In genomic region chr16:5176505-5176904, GRCh38 we compare ENCODE assay signal across 20 cellular contexts.
DNase-seq lines count a peak whose midpoint lies in the region; ATAC-seq, FAIRE-seq and TF ChIP-seq lines count a peak whose summit lies in the region.
"Had no signal": no experiment of that assay in that cellular context is flagged by ENCODE, and none has a peak within 500 bp of the region (broad histone marks: within the 10 kb centered on the region; RNA-seq: fewer than 3 reads in every experiment).

No MANE protein-coding gene starts in this region.

- no peak for TF ChIP-seq RAD21 in HepG2 (CRISPR knock-in tag; IDR thresholded peaks at IDR 0.05)

- in situ Hi-C loops in HepG2 (cut with HindIII; ENCODE audit: extremely low pct_ligation_motif_present, low pct_unique_long_range_greater_than_20kb), result no loop called here

- POLR2A ChIA-PET in HepG2 (lab: Yijun Ruan, JAX), result no interaction called here

- H3K9me3 ChIP-seq in HepG2 (ENCODE audit: low read length), result peaks cover 14% of the 10 kb centered on the region; the same call in 1 of the 2 replicates
- H3K9me3 ChIP-seq in right lobe of liver, result no peaks in the 10 kb centered on the region
- H3K9me3 ChIP-seq: SJCRH30 had no signal

- WGBS in HepG2 (ENCODE audit: low lambda C conversion rate), result 2% methylated on average over 4 of the region's 4 CpGs
- 6% methylated on average over 2 of the region's 4 CpGs for WGBS in right lobe of liver (ENCODE audit: insufficient coverage, low coverage, low lambda C conversion rate, missing lambda C conversion rate)

- CTCF ChIA-PET in HepG2 (lab: Yijun Ruan, JAX; ENCODE audit: low intra/inter-chr PET ratio, low total read pairs), result no interaction called here

- intact Hi-C loops in HepG2 (cut with micrococcal nuclease; ENCODE audit: unreplicated experiment), result no loop called here
- intact Hi-C loops in right lobe of liver (cut with DNase I), result no loop called here
- intact Hi-C loops in dorsolateral prefrontal cortex (cut with DNase I), result no loop called here

- H3K4me2 ChIP-seq in HepG2 (ENCODE audit: low read depth, low read length), result no peak overlapping the region
- H3K4me2 ChIP-seq: PC-9 had no signal

- no peaks in the 10 kb centered on the region for H3K27me3 ChIP-seq in HepG2 (ENCODE audit: control insufficient read depth in 1 of 2, insufficient read depth in 2 of 2, low read length in 2 of 2)
- H3K27me3 ChIP-seq in right lobe of liver, result no peaks in the 10 kb centered on the region
- peaks cover 0 to 3% (median 0%) of the 10 kb centered on the region in 45 donors for H3K27me3 ChIP-seq in dorsolateral prefrontal cortex
- H3K27me3 ChIP-seq: SJCRH30 had no signal

- TF ChIP-seq POLR2A in HepG2 (IDR thresholded peaks at IDR 0.05; ENCODE audit: insufficient read depth in 1 of 2, low read depth in 2 of 2, low read length in 2 of 2), result no peak
- TF ChIP-seq POLR2A in right lobe of liver (IDR thresholded peaks at IDR 0.05), result no peak

- no peak for TF ChIP-seq CTCF in HepG2 (CRISPR knock-in tag; IDR thresholded peaks at IDR 0.05)
- no peak for TF ChIP-seq CTCF in right lobe of liver (IDR thresholded peaks at IDR 0.05)
- no peak for TF ChIP-seq CTCF in dorsolateral prefrontal cortex (IDR thresholded peaks at IDR 0.05 in 54 of 56, conservative IDR thresholded peaks at IDR 0.05 in 2 of 56; ENCODE audit: low read depth in 1 of 56, partially characterized antibody in 56 of 56)

- H3K4me1 ChIP-seq in HepG2 (ENCODE audit: insufficient read depth, low read length) (no peaks in the 10 kb centered on the region), right lobe of liver (no peaks in the 10 kb centered on the region)
- H3K4me1 ChIP-seq: SJCRH30 had no signal

- H3K9ac ChIP-seq in HepG2 (ENCODE audit: insufficient read depth, low read depth, low read length), result no peak overlapping the region
- H3K9ac ChIP-seq: GM23248 had no signal

- no peaks in the 10 kb centered on the region for H3K36me3 ChIP-seq in HepG2 (replicated peaks in 1 of 2; ENCODE audit: control insufficient read depth in 1 of 2, insufficient read depth in 2 of 2, low read length in 2 of 2)
- no peaks in the 10 kb centered on the region for H3K36me3 ChIP-seq in right lobe of liver
- H3K36me3 ChIP-seq: MG63, SJCRH30 had no signal

- H4K20me1 ChIP-seq in HepG2 (ENCODE audit: insufficient read depth, low read length), result no peaks in the 10 kb centered on the region

- FAIRE-seq in HepG2 (lab: Jason Lieb, UNC) (no peak), urothelium cell line (lab: Jason Lieb, UNC) (no peak)
- FAIRE-seq: GM19239 had no signal

- no TSS peak for BruUV-seq in HepG2 (replicated peaks; lab: Mats Ljungman, UMichigan)

- no peak overlapping the region for H3K27ac ChIP-seq in HepG2 (ENCODE audit: extremely low read length, insufficient read depth, low read length)
- no peak overlapping the region for H3K27ac ChIP-seq in right lobe of liver
- no peak overlapping the region for H3K27ac ChIP-seq in dorsolateral prefrontal cortex
- H3K27ac ChIP-seq: GM23248, PC-9, SJCRH30 had no signal

- no peak for DNase-seq in HepG2 (ENCODE audit: low spot score)
- DNase-seq in right lobe of liver, result no peak
- DNase-seq in RPMI8226, result peak; percentile 31
- DNase-seq in iPS-NIHi7 (ENCODE audit: extremely low spot score), result peak; percentile 61
- DNase-seq in urothelium cell line (ENCODE audit: low spot score), result peak; percentile 32
- no peak for DNase-seq in occipital lobe (lab: John Stamatoyannopoulos, UW)
- no peak for DNase-seq in dorsolateral prefrontal cortex
- DNase-seq: CD4-positive, alpha-beta T cell; GM23248; Kasumi-1; MG63; NCI-H1092 treated with DMSO at 0.1 percent for 48 hours; NCI-H146; NCI-H2029 treated with DMSO at 0.1 percent for 48 hours; NCI-H2171; NCI-H526; PC-9 had no signal

- peak; percentile 40; the same call in 1 of the 3 replicates for ATAC-seq in HepG2
- no peak for ATAC-seq in right lobe of liver
- no peak for ATAC-seq in GM18498 (IDR thresholded peaks at IDR 0.05; ENCODE audit: unreplicated experiment)

- no peak overlapping the region for H2AFZ ChIP-seq in HepG2 (ENCODE audit: low read length)
- H2AFZ ChIP-seq: GM23248, PC-9 had no signal

- H3K4me3 ChIP-seq in HepG2 (replicated peaks in 1 of 3; ENCODE audit: insufficient read depth in 1 of 3, low read depth in 2 of 3, low read length in 3 of 3) (no peak overlapping the region), right lobe of liver (no peak overlapping the region), dorsolateral prefrontal cortex (no peak overlapping the region)
- H3K4me3 ChIP-seq: GM23248, MG63, PC-9, SJCRH30 had no signal

- H3K79me2 ChIP-seq in HepG2 (ENCODE audit: insufficient read depth, low read length), result no peaks in the 10 kb centered on the region

- TF ChIP-seq EP300 in HepG2 (IDR thresholded peaks at IDR 0.05; ENCODE audit: low read depth in 2 of 2, low read length in 2 of 2), result no peak
- TF ChIP-seq EP300 in HepG2 (CRISPR knock-in tag; IDR thresholded peaks at IDR 0.05; ENCODE audit: borderline replicate concordance), result no peak

TF ChIP-seq in HepG2, 621 proteins besides CTCF, POLR2A, EP300 and RAD21:
- TF ChIP-seq, protein P1, sequence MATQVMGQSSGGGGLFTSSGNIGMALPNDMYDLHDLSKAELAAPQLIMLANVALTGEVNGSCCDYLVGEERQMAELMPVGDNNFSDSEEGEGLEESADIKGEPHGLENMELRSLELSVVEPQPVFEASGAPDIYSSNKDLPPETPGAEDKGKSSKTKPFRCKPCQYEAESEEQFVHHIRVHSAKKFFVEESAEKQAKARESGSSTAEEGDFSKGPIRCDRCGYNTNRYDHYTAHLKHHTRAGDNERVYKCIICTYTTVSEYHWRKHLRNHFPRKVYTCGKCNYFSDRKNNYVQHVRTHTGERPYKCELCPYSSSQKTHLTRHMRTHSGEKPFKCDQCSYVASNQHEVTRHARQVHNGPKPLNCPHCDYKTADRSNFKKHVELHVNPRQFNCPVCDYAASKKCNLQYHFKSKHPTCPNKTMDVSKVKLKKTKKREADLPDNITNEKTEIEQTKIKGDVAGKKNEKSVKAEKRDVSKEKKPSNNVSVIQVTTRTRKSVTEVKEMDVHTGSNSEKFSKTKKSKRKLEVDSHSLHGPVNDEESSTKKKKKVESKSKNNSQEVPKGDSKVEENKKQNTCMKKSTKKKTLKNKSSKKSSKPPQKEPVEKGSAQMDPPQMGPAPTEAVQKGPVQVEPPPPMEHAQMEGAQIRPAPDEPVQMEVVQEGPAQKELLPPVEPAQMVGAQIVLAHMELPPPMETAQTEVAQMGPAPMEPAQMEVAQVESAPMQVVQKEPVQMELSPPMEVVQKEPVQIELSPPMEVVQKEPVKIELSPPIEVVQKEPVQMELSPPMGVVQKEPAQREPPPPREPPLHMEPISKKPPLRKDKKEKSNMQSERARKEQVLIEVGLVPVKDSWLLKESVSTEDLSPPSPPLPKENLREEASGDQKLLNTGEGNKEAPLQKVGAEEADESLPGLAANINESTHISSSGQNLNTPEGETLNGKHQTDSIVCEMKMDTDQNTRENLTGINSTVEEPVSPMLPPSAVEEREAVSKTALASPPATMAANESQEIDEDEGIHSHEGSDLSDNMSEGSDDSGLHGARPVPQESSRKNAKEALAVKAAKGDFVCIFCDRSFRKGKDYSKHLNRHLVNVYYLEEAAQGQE (IDR thresholded peaks at IDR 0.05; ENCODE audit: borderline replicate concordance in 1 of 2, low read depth in 1 of 2, low read length in 2 of 2), result peak; percentile 75 to 95
- no peak for TF ChIP-seq ZNF367 (CRISPR knock-in tag; IDR thresholded peaks at IDR 0.05; ENCODE audit: borderline replicate concordance)
- peak; percentile 75; the same call in 1 of the 2 replicates for TF ChIP-seq EHMT2 (IDR thresholded peaks at IDR 0.05; ENCODE audit: borderline replicate concordance, low read depth, low read length)
- peak; percentile 95 for TF ChIP-seq MIER2 (CRISPR knock-in tag; IDR thresholded peaks at IDR 0.05)

Comparison
In these comparisons a context has a peak if more than half of its experiments do, and no peak if none do; other contexts are left out.
1. DNase-seq: peak in RPMI8226 (single experiment), iPS-NIHi7 (single experiment) and urothelium cell line (single experiment); none in HepG2 (single experiment), right lobe of liver (0 of 3), occipital lobe (single experiment) and dorsolateral prefrontal cortex (0 of 10).